ENCODE assay signal across 8 cellular contexts in the genomic region with DNA sequence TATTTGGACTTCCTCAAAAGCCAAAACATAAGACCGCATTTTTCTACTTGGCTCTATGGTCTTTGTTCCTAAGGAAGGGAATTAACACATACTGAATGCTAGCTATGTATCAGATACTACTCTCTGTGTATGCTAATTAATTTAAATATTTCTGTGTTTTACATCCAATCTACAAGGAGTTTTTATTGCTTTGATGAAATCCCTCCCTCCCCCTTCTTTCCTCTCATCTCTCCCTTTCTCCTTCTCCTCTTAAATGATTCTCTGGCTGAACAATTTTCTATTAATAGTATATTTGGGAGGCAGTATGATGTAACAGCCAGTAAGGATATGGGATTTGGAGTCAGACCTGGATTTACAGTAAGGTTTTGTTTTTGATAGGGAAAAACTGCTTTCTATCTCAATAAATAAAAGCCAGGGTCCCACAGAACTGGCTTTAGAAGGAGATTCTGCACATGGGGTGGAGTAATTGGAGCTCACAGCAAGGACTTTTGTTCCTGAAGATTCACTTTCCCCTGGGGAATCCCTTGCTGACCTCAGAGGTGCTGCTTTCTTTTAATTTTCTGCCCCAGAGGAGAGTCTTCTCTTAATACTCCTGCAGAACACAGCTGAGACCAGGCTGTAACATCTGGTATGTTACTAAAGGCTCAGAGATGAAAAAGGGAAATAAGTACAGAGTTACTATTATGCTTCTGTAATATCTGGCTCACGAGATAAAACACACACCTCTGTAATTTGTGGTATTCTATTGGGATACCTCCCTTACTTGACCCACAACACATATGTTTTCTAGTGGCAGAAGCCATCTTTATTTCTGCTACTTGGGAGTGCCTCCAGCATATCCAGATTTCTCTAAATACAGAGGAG. TPM values are rescaled to one million over a fixed set of nuclear protein-coding genes. Genes with fewer than 3 reads are reported as not detected.
DNase-seq lines count a peak whose midpoint lies in the region; ATAC-seq and TF ChIP-seq lines count a peak whose summit lies in the region.

No MANE protein-coding gene starts in this region.

- peaks cover 4% of the 10 kb centered on the region for H3K36me3 ChIP-seq in CD4-positive, alpha-beta memory T cell (ENCODE audit: insufficient read depth, low read length)
- no peaks in the 10 kb centered on the region for H3K36me3 ChIP-seq in left lung

- CTCF ChIA-PET in CD4-positive, alpha-beta memory T cell (lab: Charles Lee; ENCODE audit: partially characterized antibody), result interaction anchor here (1.3 to 2.6 kb wide), 5 partner anchors 10 to 51 kb away, joined by 4 to 14 read pairs (median 5); partner anchors contain the start of gene EPB41
- CTCF ChIA-PET in activated B cell treated with CpG ODN at 0.5 μM for 24 hours (lab: Charles Lee) (interaction anchor here (0.5 to 1.2 kb wide), 4 partner anchors 45 to 143 kb away, joined by 3 to 5 read pairs (median 4); no protein-coding TSS in a partner anchor), RWPE1 (lab: Yijun Ruan, JAX) (no interaction called here)

- H3K4me1 Mint-ChIP-seq in CD4-positive, alpha-beta memory T cell, result peaks cover 43 to 72% (median 59%) of the 10 kb centered on the region in 4 donors
- H3K4me1 Mint-ChIP-seq in activated B cell treated with CpG ODN at 0.5 μM for 24 hours, result peaks cover 71% of the 10 kb centered on the region

- ATAC-seq in HG03196 (IDR thresholded peaks at IDR 0.05; ENCODE audit: unreplicated experiment), result peak; percentile 8
- ATAC-seq in activated B cell treated with CpG ODN at 0.5 μM for 24 hours (ENCODE audit: low read depth), result peak; percentile 62
- ATAC-seq in left lung, result peak; percentile 31
- ATAC-seq in GM21529 (IDR thresholded peaks at IDR 0.05; ENCODE audit: unreplicated experiment), result no peak

- no peaks in the 10 kb centered on the region for H3K9me3 ChIP-seq in CD4-positive, alpha-beta memory T cell (ENCODE audit: control insufficient read depth in 1 of 2, low read length in 2 of 2)
- no peaks in the 10 kb centered on the region for H3K9me3 ChIP-seq in left lung

- H3K9me3 Mint-ChIP-seq in CD4-positive, alpha-beta memory T cell, result no peaks in the 10 kb centered on the region
- no peaks in the 10 kb centered on the region for H3K9me3 Mint-ChIP-seq in activated B cell treated with CpG ODN at 0.5 μM for 24 hours

- POLR2A ChIA-PET in CD4-positive, alpha-beta memory T cell (lab: Charles Lee; ENCODE audit: partially characterized antibody), result interaction anchor here (1.0 to 6.6 kb wide), 20 partner anchors 8 to 346 kb away, joined by 3 to 101 read pairs (median 4); partner anchors contain the start of genes EPB41, GMEB1, RNU11 and SRSF4
- POLR2A ChIA-PET in activated B cell treated with CpG ODN at 0.5 μM for 24 hours (lab: Charles Lee) (interaction anchor here (0.9 to 2.0 kb wide), 8 partner anchors 9 to 279 kb away, joined by 3 to 17 read pairs (median 4); partner anchors contain the start of genes EPB41, RNU11 and SRSF4), RWPE1 (lab: Yijun Ruan, JAX; ENCODE audit: low non-redundant PET) (no interaction called here)

- H3K4me3 ChIP-seq in CD4-positive, alpha-beta memory T cell (ENCODE audit: low read length in 2 of 2), result peak overlapping the region in 1 of 2 donors; percentile 21
- H3K4me3 ChIP-seq in left lung, result no peak overlapping the region

- intact Hi-C loops in CD4-positive, alpha-beta memory T cell (cut with micrococcal nuclease), result loop anchor here (1.0 to 5.0 kb wide), 3 partner anchors 13 to 45 kb away; partner anchors contain the start of gene EPB41
- intact Hi-C loops in activated B cell treated with CpG ODN at 0.5 μM for 24 hours (cut with micrococcal nuclease), result loop anchor here (1.0 to 5.0 kb wide), 4 partner anchors 13 to 680 kb away; partner anchors contain the start of gene EPB41
- intact Hi-C loops in left lung (cut with DNase I), result no loop called here
- intact Hi-C loops in posterior vena cava (cut with DNase I), result no loop called here

- H3K27ac ChIP-seq in CD4-positive, alpha-beta memory T cell (ENCODE audit: low read depth, low read length), result peak overlapping the region; percentile 67
- H3K27ac ChIP-seq in left lung (peak overlapping the region; percentile 37 to 81), RWPE1 (no peak overlapping the region)

- H3K27me3 ChIP-seq in CD4-positive, alpha-beta memory T cell (ENCODE audit: insufficient read depth, low read length), result no peaks in the 10 kb centered on the region
- H3K27me3 ChIP-seq in left lung, result no peaks in the 10 kb centered on the region

- H3K27ac Mint-ChIP-seq in CD4-positive, alpha-beta memory T cell, result peak overlapping the region; percentile 72 to 97 (median 85)
- H3K27ac Mint-ChIP-seq in activated B cell treated with CpG ODN at 0.5 μM for 24 hours, result peak overlapping the region; percentile 80

- peak overlapping the region; percentile 56 to 84 (median 76) for H3K4me3 Mint-ChIP-seq in CD4-positive, alpha-beta memory T cell
- peak overlapping the region; percentile 74 for H3K4me3 Mint-ChIP-seq in activated B cell treated with CpG ODN at 0.5 μM for 24 hours

- H3K36me3 Mint-ChIP-seq in CD4-positive, alpha-beta memory T cell, result peaks cover 2 to 3% of the 10 kb centered on the region in 2 donors
- no peaks in the 10 kb centered on the region for H3K36me3 Mint-ChIP-seq in activated B cell treated with CpG ODN at 0.5 μM for 24 hours (ENCODE audit: low read depth)

- TF ChIP-seq CTCF in activated B cell treated with CpG ODN at 0.5 μM for 24 hours (IDR thresholded peaks at IDR 0.05) (no peak), left lung (IDR thresholded peaks at IDR 0.05) (no peak), RWPE1 (conservative IDR thresholded peaks at IDR 0.05; ENCODE audit: low read depth) (no peak)

- H3K4me1 ChIP-seq in CD4-positive, alpha-beta memory T cell (ENCODE audit: insufficient read depth, low read length), result peaks cover 96% of the 10 kb centered on the region
- H3K4me1 ChIP-seq in left lung, result peaks cover 11 to 37% of the 10 kb centered on the region in 2 donors

- DNase-seq in CD4-positive, alpha-beta memory T cell, result no peak
- no peak for DNase-seq in activated B cell treated with CpG ODN at 0.5 μM for 24 hours
- no peak for DNase-seq in left lung
- no peak for DNase-seq in posterior vena cava (ENCODE audit: low spot score)
- DNase-seq in SIG-M5 (lab: John Stamatoyannopoulos, UW), result no peak
- no peak for DNase-seq in RWPE1 (ENCODE audit: low spot score)

- H3K27me3 Mint-ChIP-seq in CD4-positive, alpha-beta memory T cell, result no peaks in the 10 kb centered on the region
- no peaks in the 10 kb centered on the region for H3K27me3 Mint-ChIP-seq in activated B cell treated with CpG ODN at 0.5 μM for 24 hours

RNA-seq across cellular contexts. Expression of gene EPB41, which starts 13.3 kb away (rescaled TPM):
- total RNA-seq in CD4-positive, alpha-beta memory T cell, result 100 to 1,000 TPM; 320 to 321 TPM
- polyA plus RNA-seq in CD4-positive, alpha-beta memory T cell, result 100 to 1,000 TPM in 1 of 2 donors, 10 to 100 TPM in 1; 56.1 to 106 TPM
- total RNA-seq in activated B cell treated with CpG ODN at 0.5 μM for 24 hours (73.8 and 74.0 TPM in 2 replicates), left lung (10 to 100 TPM; 51.2 to 56.1 TPM), posterior vena cava (10 to 100 TPM; 16.6 to 21.7 TPM)

Comparison
In these comparisons a context has a peak if more than half of its experiments do, and no peak if none do; other contexts are left out.
1. intact Hi-C loops: an anchor here in CD4-positive, alpha-beta memory T cell (1.0 to 5.0 kb wide) and activated B cell treated with CpG ODN at 0.5 μM for 24 hours (1.0 to 5.0 kb wide); none called in left lung and posterior vena cava.